Comparison of ENCODE assay signal across 25 cellular contexts in genomic region chr1:21863981-21864380, GRCh38. TPM values are rescaled to one million over a fixed set of nuclear protein-coding genes. Genes with fewer than 3 reads are reported as not detected.
DNase-seq lines count a peak whose midpoint lies in the region; ATAC-seq and TF ChIP-seq lines count a peak whose summit lies in the region.
"Had no signal": no experiment of that assay in that cellular context is flagged by ENCODE, and none has a peak within 500 bp of the region (broad histone marks: within the 10 kb centered on the region; RNA-seq: fewer than 3 reads in every experiment).

No MANE protein-coding gene starts in this region.

- no peak overlapping the region for H3K27ac ChIP-seq in GM23338 (ENCODE audit: low read depth)
- no peak overlapping the region for H3K27ac ChIP-seq in lower lobe of right lung
- H3K27ac ChIP-seq in spleen, result no peak overlapping the region
- no peak overlapping the region for H3K27ac ChIP-seq in CD4-positive, alpha-beta memory T cell (ENCODE audit: low read depth, low read length)
- H3K27ac ChIP-seq: GM23248 had no signal

- H3K27ac Mint-ChIP-seq in Calu3 (ENCODE audit: unreplicated experiment) (peak overlapping the region; percentile 30), GM23338 (peak overlapping the region; percentile 52; the same call in 1 of the 2 replicates)
- no peak overlapping the region for H3K27ac Mint-ChIP-seq in activated T-cell treated with anti-CD3 and anti-CD28 coated beads, Interleukin-2, amount 50 U/mL, for 24 hours
- no peak overlapping the region for H3K27ac Mint-ChIP-seq in CD4-positive, alpha-beta memory T cell
- H3K27ac Mint-ChIP-seq: CD4-positive, CD25-positive, alpha-beta regulatory T cell had no signal

- H3K9me3 ChIP-seq in lower lobe of right lung (no peaks in the 10 kb centered on the region), spleen (peaks cover 0 to 4% (median 0%) of the 10 kb centered on the region in 8 donors)
- no peaks in the 10 kb centered on the region for H3K9me3 ChIP-seq in CD4-positive, alpha-beta memory T cell (ENCODE audit: control insufficient read depth in 1 of 2, low read length in 2 of 2)

- intact Hi-C loops in Calu3 (cut with micrococcal nuclease; ENCODE audit: unreplicated experiment), result no loop called here
- intact Hi-C loops in lower lobe of right lung (cut with DNase I), result no loop called here
- intact Hi-C loops in spleen (cut with DNase I; ENCODE audit: low total_unique reads), result no loop called here
- intact Hi-C loops in CD4-positive, alpha-beta memory T cell (cut with micrococcal nuclease), result no loop called here

- peaks cover 2% of the 10 kb centered on the region for H3K4me1 Mint-ChIP-seq in Calu3 (ENCODE audit: low read depth, unreplicated experiment)
- H3K4me1 Mint-ChIP-seq in GM23338, result peaks cover 13% of the 10 kb centered on the region
- no peaks in the 10 kb centered on the region for H3K4me1 Mint-ChIP-seq in activated T-cell treated with anti-CD3 and anti-CD28 coated beads, Interleukin-2, amount 50 U/mL, for 24 hours (ENCODE audit: low read depth)
- no peaks in the 10 kb centered on the region for H3K4me1 Mint-ChIP-seq in CD4-positive, alpha-beta memory T cell
- H3K4me1 Mint-ChIP-seq: CD4-positive, CD25-positive, alpha-beta regulatory T cell had no signal

- no peak overlapping the region for H3K4me3 ChIP-seq in GM23338
- no peak overlapping the region for H3K4me3 ChIP-seq in lower lobe of right lung
- no peak overlapping the region for H3K4me3 ChIP-seq in spleen
- H3K4me3 ChIP-seq in CD4-positive, alpha-beta memory T cell (ENCODE audit: low read length in 2 of 2), result no peak overlapping the region
- H3K4me3 ChIP-seq: GM12878, GM23248 had no signal

- POLR2A ChIA-PET in CD4-positive, alpha-beta memory T cell (lab: Charles Lee; ENCODE audit: partially characterized antibody), result no interaction called here

- H3K4me3 Mint-ChIP-seq in Calu3 (ENCODE audit: low read depth, unreplicated experiment) (no peak overlapping the region), GM23338 (no peak overlapping the region)
- H3K4me3 Mint-ChIP-seq in activated T-cell treated with anti-CD3 and anti-CD28 coated beads, Interleukin-2, amount 50 U/mL, for 24 hours, result no peak overlapping the region
- no peak overlapping the region for H3K4me3 Mint-ChIP-seq in CD4-positive, alpha-beta memory T cell
- H3K4me3 Mint-ChIP-seq: CD4-positive, CD25-positive, alpha-beta regulatory T cell had no signal

- H3K4me1 ChIP-seq in GM23338 (ENCODE audit: insufficient read depth), result peaks cover 8% of the 10 kb centered on the region; the same call in 1 of the 2 replicates
- no peaks in the 10 kb centered on the region for H3K4me1 ChIP-seq in lower lobe of right lung
- peaks cover 0 to 17% (median 7%) of the 10 kb centered on the region in 6 donors for H3K4me1 ChIP-seq in spleen
- no peaks in the 10 kb centered on the region for H3K4me1 ChIP-seq in CD4-positive, alpha-beta memory T cell (ENCODE audit: insufficient read depth, low read length)

- H3F3A ChIP-seq in GM23338 (replicated peaks; ENCODE audit: low read depth), result no peaks in the 10 kb centered on the region

- DNase-seq in Calu3 (no peak), GM23338 (ENCODE audit: low spot score) (no peak), lower lobe of right lung (peak; percentile 37), spleen (peak; percentile 71), SIG-M5 treated with dmso at 0.1 percent for 504 hours (lab: John Stamatoyannopoulos, UW; ENCODE audit: unreplicated experiment) (no peak)
- DNase-seq in activated T-cell treated with anti-CD3 and anti-CD28 coated beads, Interleukin-2, amount 50 U/mL, for 24 hours, result no peak
- DNase-seq in CD4-positive, alpha-beta memory T cell, result no peak
- DNase-seq: CD4-positive, CD25-positive, alpha-beta regulatory T cell; COR-L47; DMS 273 treated with DMSO at 0.1 percent for 48 hours; DMS79 treated with DMSO at 0.1 percent for 48 hours; GM23248; HCEC 1CT; KBM-7; MM.1S; NCI-H1048; NCI-H1436; NCI-H187 treated with DMSO at 0.1 percent for 48 hours; NCI-H2107; NCI-H446 treated with DMSO at 0.1 percent for 48 hours; NCI-H526 treated with DMSO at 0.1 percent for 48 hours; OCI-M1 had no signal

- no peaks in the 10 kb centered on the region for H3K27me3 Mint-ChIP-seq in Calu3 (ENCODE audit: unreplicated experiment)
- H3K27me3 Mint-ChIP-seq in GM23338 (ENCODE audit: insufficient read depth, low read depth, poor library complexity), result peaks cover 13% of the 10 kb centered on the region
- no peaks in the 10 kb centered on the region for H3K27me3 Mint-ChIP-seq in activated T-cell treated with anti-CD3 and anti-CD28 coated beads, Interleukin-2, amount 50 U/mL, for 24 hours
- no peaks in the 10 kb centered on the region for H3K27me3 Mint-ChIP-seq in CD4-positive, alpha-beta memory T cell
- H3K27me3 Mint-ChIP-seq: CD4-positive, CD25-positive, alpha-beta regulatory T cell had no signal

- H4K20me1 ChIP-seq in GM23338 (replicated peaks; ENCODE audit: insufficient read depth), result 0 out of 2 replicates have a peak, but pooled peaks cover 6% of the 10 kb centered on the region

- no peak overlapping the region for H2AFZ ChIP-seq in GM23338
- H2AFZ ChIP-seq: GM23248 had no signal

- H3K36me3 Mint-ChIP-seq in Calu3 (ENCODE audit: insufficient read depth, unreplicated experiment) (peaks cover 85% of the 10 kb centered on the region), GM23338 (ENCODE audit: low read depth) (peaks cover 39% of the 10 kb centered on the region)
- H3K36me3 Mint-ChIP-seq in activated T-cell treated with anti-CD3 and anti-CD28 coated beads, Interleukin-2, amount 50 U/mL, for 24 hours (ENCODE audit: low read depth), result no peaks in the 10 kb centered on the region
- no peaks in the 10 kb centered on the region for H3K36me3 Mint-ChIP-seq in CD4-positive, alpha-beta memory T cell
- H3K36me3 Mint-ChIP-seq: CD4-positive, CD25-positive, alpha-beta regulatory T cell had no signal

- H3K36me3 ChIP-seq in GM23338 (ENCODE audit: insufficient read depth), result peaks cover 5% of the 10 kb centered on the region; the same call in 1 of the 2 replicates
- peaks cover 76% of the 10 kb centered on the region for H3K36me3 ChIP-seq in lower lobe of right lung
- H3K36me3 ChIP-seq in spleen, result peaks cover 0 to 74% (median 26%) of the 10 kb centered on the region in 6 donors
- H3K36me3 ChIP-seq in CD4-positive, alpha-beta memory T cell (ENCODE audit: insufficient read depth, low read length), result no peaks in the 10 kb centered on the region

- H3K27me3 ChIP-seq in GM23338 (ENCODE audit: insufficient read depth) (no peaks in the 10 kb centered on the region), lower lobe of right lung (ENCODE audit: low read depth) (no peaks in the 10 kb centered on the region), spleen (replicated peaks in 1 of 7) (no peaks in the 10 kb centered on the region)
- H3K27me3 ChIP-seq in CD4-positive, alpha-beta memory T cell (ENCODE audit: insufficient read depth, low read length), result no peaks in the 10 kb centered on the region

- H3K4me2 ChIP-seq in GM23338, result no peak overlapping the region

- whole genome bisulfite sequencing in spleen, 5 donors, result 88 to 95% (median 91%) methylated on average over 9 to 12 of the region's 12 CpGs

- H3K79me2 ChIP-seq in GM23338 (replicated peaks; ENCODE audit: insufficient read depth), result no peaks in the 10 kb centered on the region

- H3K9me2 ChIP-seq in GM23338 (ENCODE audit: insufficient read depth), result no peaks in the 10 kb centered on the region

- CTCF ChIA-PET in Calu3 (lab: Charles Lee), result no interaction called here
- CTCF ChIA-PET in CD4-positive, alpha-beta memory T cell (lab: Charles Lee; ENCODE audit: partially characterized antibody), result no interaction called here

- BruUV-seq in Calu3 (replicated peaks; lab: Mats Ljungman, UMichigan), result no TSS peak

- ATAC-seq in GM23338, result no peak
- ATAC-seq in lower lobe of right lung, result peak; percentile 7 to 11
- ATAC-seq: GM12878 had no signal

- TF ChIP-seq CTCF in Calu3 (IDR thresholded peaks at IDR 0.05; ENCODE audit: unreplicated experiment) (no peak), GM23338 (conservative IDR thresholded peaks at IDR 0.05; ENCODE audit: low read depth in 2 of 2) (no peak), lower lobe of right lung (IDR thresholded peaks at IDR 0.05) (no peak), spleen (IDR thresholded peaks at IDR 0.05 in 8 of 11, conservative IDR thresholded peaks at IDR 0.05 in 3 of 11) (no peak)

- no peak for TF ChIP-seq POLR2A in spleen (IDR thresholded peaks at IDR 0.05)

- H3K9me3 Mint-ChIP-seq in Calu3 (ENCODE audit: low read depth, unreplicated experiment) (no peaks in the 10 kb centered on the region), GM23338 (no peaks in the 10 kb centered on the region)
- no peaks in the 10 kb centered on the region for H3K9me3 Mint-ChIP-seq in activated T-cell treated with anti-CD3 and anti-CD28 coated beads, Interleukin-2, amount 50 U/mL, for 24 hours
- H3K9me3 Mint-ChIP-seq in CD4-positive, alpha-beta memory T cell, result no peaks in the 10 kb centered on the region
- H3K9me3 Mint-ChIP-seq: CD4-positive, CD25-positive, alpha-beta regulatory T cell had no signal

TF ChIP-seq in GM23338, 12 proteins besides CTCF, POLR2A, EP300 and RAD21 (continues in another document):
- TF ChIP-seq ZNF331 (CRISPR knock-in tag; IDR thresholded peaks at IDR 0.05; ENCODE audit: low read depth) (no peak), POLR2AphosphoS5 (IDR thresholded peaks at IDR 0.05; ENCODE audit: low read depth) (no peak), NANOG (IDR thresholded peaks at IDR 0.05; ENCODE audit: borderline replicate concordance) (no peak)
- TF ChIP-seq, protein P1, sequence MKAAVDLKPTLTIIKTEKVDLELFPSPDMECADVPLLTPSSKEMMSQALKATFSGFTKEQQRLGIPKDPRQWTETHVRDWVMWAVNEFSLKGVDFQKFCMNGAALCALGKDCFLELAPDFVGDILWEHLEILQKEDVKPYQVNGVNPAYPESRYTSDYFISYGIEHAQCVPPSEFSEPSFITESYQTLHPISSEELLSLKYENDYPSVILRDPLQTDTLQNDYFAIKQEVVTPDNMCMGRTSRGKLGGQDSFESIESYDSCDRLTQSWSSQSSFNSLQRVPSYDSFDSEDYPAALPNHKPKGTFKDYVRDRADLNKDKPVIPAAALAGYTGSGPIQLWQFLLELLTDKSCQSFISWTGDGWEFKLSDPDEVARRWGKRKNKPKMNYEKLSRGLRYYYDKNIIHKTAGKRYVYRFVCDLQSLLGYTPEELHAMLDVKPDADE (IDR thresholded peaks at IDR 0.05), result no peak

RNA-seq across cellular contexts. Expression of gene LDLRAD2, which starts 51.9 kb away (rescaled TPM):
- total RNA-seq in Calu3 (2022) (0.12 TPM in 1 of 2 replicates, not detected in the other), lower lobe of right lung (0.32 TPM), spleen (1 to 10 TPM in 6 of 7 donors, under 1 TPM in 1; 0.94 to 1.9 (median 1.4) TPM)
- 0.31 and 1.6 TPM in 2 replicates for total RNA-seq in GM23338 (2014; rRNA removed; shearing (Covaris generic))
- polyA plus RNA-seq in GM23338 (2016; fragmentation: Nextera tagmentation; extraction: Ambion mirVana) (5.8 and 11.3 TPM in 2 replicates), spleen (1 to 10 TPM; 1.3 to 4.3 (median 1.4) TPM)
- total RNA-seq in CD4-positive, alpha-beta memory T cell, result not detected
- not detected for polyA plus RNA-seq in CD4-positive, alpha-beta memory T cell
- total RNA-seq: GM23248, HT1080 had no signal
- polyA plus RNA-seq: BJ; CD4-positive, CD25-positive, alpha-beta regulatory T cell had no signal

Comparison
In these comparisons a context has a peak if more than half of its experiments do, and no peak if none do; other contexts are left out.
1. DNase-seq: peak in lower lobe of right lung (single experiment) and spleen (single experiment); none in Calu3 (single experiment), GM23338 (single experiment), activated T-cell treated with anti-CD3 and anti-CD28 coated beads, Interleukin-2, amount 50 U/mL, for 24 hours (single experiment), CD4-positive, alpha-beta memory T cell (0 of 5) and SIG-M5 treated with dmso at 0.1 percent for 504 hours (single experiment).
2. H3K27ac Mint-ChIP-seq: peak in Calu3 (single experiment) and GM23338 (single experiment); none in activated T-cell treated with anti-CD3 and anti-CD28 coated beads, Interleukin-2, amount 50 U/mL, for 24 hours (single experiment) and CD4-positive, alpha-beta memory T cell (0 of 7).